In genomic region chr11:77127969-77128691, GRCh38 we compare ENCODE assay signal across 1 cellular context.
TF ChIP-seq lines count a peak whose summit lies in the region.

MYO7A (plus strand) TSS chr11:77128246; CDS start chr11:77130635, 2,389 bp downstream.

TF ChIP-seq in HepG2, 621 proteins besides CTCF, POLR2A, EP300 and RAD21 (continued from another document and continues in another):
- TF ChIP-seq FOXJ3 (CRISPR knock-in tag; IDR thresholded peaks at IDR 0.05; ENCODE audit: borderline replicate concordance): no peak
- peak; percentile 65; the same call in 1 of the 2 replicates for TF ChIP-seq TARDBP (CRISPR knock-in tag; IDR thresholded peaks at IDR 0.05)
- peak; percentile 80 for TF ChIP-seq ZNF883 (CRISPR knock-in tag; IDR thresholded peaks at IDR 0.05; ENCODE audit: not compliant biosample characterization)
- no peak for TF ChIP-seq HOXA9 (CRISPR knock-in tag; IDR thresholded peaks at IDR 0.05; ENCODE audit: borderline replicate concordance)
- TF ChIP-seq RFXANK (CRISPR knock-in tag; IDR thresholded peaks at IDR 0.05): no peak
- no peak for TF ChIP-seq KLF9 (CRISPR knock-in tag; IDR thresholded peaks at IDR 0.05; ENCODE audit: low read depth)
- TF ChIP-seq PTBP1 (IDR thresholded peaks at IDR 0.05; ENCODE audit: low read depth, low read length, poor library complexity, severe bottlenecking): no peak
- no peak for TF ChIP-seq ZSCAN25 (CRISPR knock-in tag; IDR thresholded peaks at IDR 0.05)
- 0 out of 2 replicates have a peak, but pooled peaks have one; percentile 16 for TF ChIP-seq ZNF205 (CRISPR knock-in tag; IDR thresholded peaks at IDR 0.05)
- no peak for TF ChIP-seq BORCS8-MEF2B (CRISPR knock-in tag; IDR thresholded peaks at IDR 0.05)
- TF ChIP-seq REL (CRISPR knock-in tag; conservative IDR thresholded peaks at IDR 0.05): no peak
- no peak; the same call in 1 of the 2 replicates for TF ChIP-seq MEF2D (CRISPR knock-in tag; IDR thresholded peaks at IDR 0.05)
- TF ChIP-seq ZNF850 (CRISPR knock-in tag; conservative IDR thresholded peaks at IDR 0.05): no peak
- peak; percentile 37; the same call in 1 of the 2 replicates for TF ChIP-seq BCL6 (CRISPR knock-in tag; IDR thresholded peaks at IDR 0.05)
- TF ChIP-seq HHEX (CRISPR knock-in tag; IDR thresholded peaks at IDR 0.05): no peak
- no peak for TF ChIP-seq REXO4 (CRISPR knock-in tag; IDR thresholded peaks at IDR 0.05; ENCODE audit: borderline replicate concordance)
- no peak for TF ChIP-seq ZNF530 (CRISPR knock-in tag; IDR thresholded peaks at IDR 0.05; ENCODE audit: low read depth)
- no peak; the same call in 1 of the 2 replicates for TF ChIP-seq BRD4 (CRISPR knock-in tag; IDR thresholded peaks at IDR 0.05)
- peak; percentile 77 for TF ChIP-seq IKZF4 (CRISPR knock-in tag; IDR thresholded peaks at IDR 0.05; ENCODE audit: borderline replicate concordance, low read depth, not compliant biosample characterization)
- TF ChIP-seq ZNF17 (CRISPR knock-in tag; IDR thresholded peaks at IDR 0.05): no peak
- TF ChIP-seq KMT2B (CRISPR knock-in tag; IDR thresholded peaks at IDR 0.05): no peak
- no peak for TF ChIP-seq CHCHD3 (CRISPR knock-in tag; IDR thresholded peaks at IDR 0.05)
- TF ChIP-seq LCORL (IDR thresholded peaks at IDR 0.05): no peak
- peak; percentile 89 for TF ChIP-seq LCORL (CRISPR knock-in tag; IDR thresholded peaks at IDR 0.05)
- TF ChIP-seq GFI1 (CRISPR knock-in tag; IDR thresholded peaks at IDR 0.05; ENCODE audit: borderline replicate concordance): no peak
- TF ChIP-seq MYC (CRISPR knock-in tag; IDR thresholded peaks at IDR 0.05; ENCODE audit: borderline replicate concordance): peak; percentile 12; the same call in 1 of the 2 replicates
- TF ChIP-seq CBFB (CRISPR knock-in tag; IDR thresholded peaks at IDR 0.05): no peak
- no peak for TF ChIP-seq AGO2 (optimal IDR thresholded peaks at IDR 0.05; ENCODE audit: low read depth, low read length)
- no peak for TF ChIP-seq LBX2 (CRISPR knock-in tag; IDR thresholded peaks at IDR 0.05; ENCODE audit: borderline replicate concordance)
- no peak for TF ChIP-seq CCDC6 (CRISPR knock-in tag; IDR thresholded peaks at IDR 0.05)
- TF ChIP-seq RCOR2 (CRISPR knock-in tag; IDR thresholded peaks at IDR 0.05): 0 out of 2 replicates have a peak, but pooled peaks have one; percentile 26
- TF ChIP-seq ZNF746 (CRISPR knock-in tag; IDR thresholded peaks at IDR 0.05): peak; percentile 70
- TF ChIP-seq THRA (CRISPR knock-in tag; IDR thresholded peaks at IDR 0.05; ENCODE audit: borderline replicate concordance): no peak; the same call in 1 of the 2 replicates
- no peak for TF ChIP-seq MED13 (CRISPR knock-in tag; IDR thresholded peaks at IDR 0.05)
- no peak for TF ChIP-seq ZNF18 (CRISPR knock-in tag; IDR thresholded peaks at IDR 0.05; ENCODE audit: insufficient replicate concordance)
- TF ChIP-seq DBP (CRISPR knock-in tag; IDR thresholded peaks at IDR 0.05; ENCODE audit: not compliant biosample characterization): no peak
- TF ChIP-seq ZNF503 (CRISPR knock-in tag; IDR thresholded peaks at IDR 0.05): no peak
- no peak for TF ChIP-seq ZNF354B (CRISPR knock-in tag; IDR thresholded peaks at IDR 0.05)
- TF ChIP-seq KLF13 (CRISPR knock-in tag; IDR thresholded peaks at IDR 0.05): no peak
- peak; percentile 20; the same call in 1 of the 2 replicates for TF ChIP-seq MYPOP (CRISPR knock-in tag; IDR thresholded peaks at IDR 0.05)
- TF ChIP-seq GLI4 (CRISPR knock-in tag; IDR thresholded peaks at IDR 0.05; ENCODE audit: borderline replicate concordance): 0 out of 2 replicates have a peak, but pooled peaks have one; percentile 40
- no peak for TF ChIP-seq KDM5B (CRISPR knock-in tag; IDR thresholded peaks at IDR 0.05; ENCODE audit: borderline replicate concordance)
- TF ChIP-seq GLMP (CRISPR knock-in tag; IDR thresholded peaks at IDR 0.05; ENCODE audit: borderline replicate concordance): no peak
- no peak; the same call in 1 of the 2 replicates for TF ChIP-seq TFDP2 (CRISPR knock-in tag; IDR thresholded peaks at IDR 0.05)
- TF ChIP-seq TCF12 (IDR thresholded peaks at IDR 0.05): no peak
- no peak for TF ChIP-seq TCF12 (CRISPR knock-in tag; IDR thresholded peaks at IDR 0.05)
- TF ChIP-seq ZNF646 (CRISPR knock-in tag; IDR thresholded peaks at IDR 0.05): no peak
- TF ChIP-seq SMARCE1 (IDR thresholded peaks at IDR 0.05; ENCODE audit: borderline replicate concordance): no peak
- TF ChIP-seq TOE1 (CRISPR knock-in tag; IDR thresholded peaks at IDR 0.05): no peak
- no peak for TF ChIP-seq ZBTB8A (CRISPR knock-in tag; IDR thresholded peaks at IDR 0.05; ENCODE audit: borderline replicate concordance, low read depth)
- no peak for TF ChIP-seq ZNF264 (CRISPR knock-in tag; IDR thresholded peaks at IDR 0.05)
- TF ChIP-seq HOXA5 (CRISPR knock-in tag; IDR thresholded peaks at IDR 0.05): 0 out of 2 replicates have a peak, but pooled peaks have one; percentile 15
- peak; percentile 82 for TF ChIP-seq JUN (CRISPR knock-in tag; IDR thresholded peaks at IDR 0.05)
- TF ChIP-seq PITX1 (CRISPR knock-in tag; IDR thresholded peaks at IDR 0.05): no peak; the same call in 1 of the 2 replicates
